Comparison of ENCODE assay signal across 8 cellular contexts in the genomic region with DNA sequence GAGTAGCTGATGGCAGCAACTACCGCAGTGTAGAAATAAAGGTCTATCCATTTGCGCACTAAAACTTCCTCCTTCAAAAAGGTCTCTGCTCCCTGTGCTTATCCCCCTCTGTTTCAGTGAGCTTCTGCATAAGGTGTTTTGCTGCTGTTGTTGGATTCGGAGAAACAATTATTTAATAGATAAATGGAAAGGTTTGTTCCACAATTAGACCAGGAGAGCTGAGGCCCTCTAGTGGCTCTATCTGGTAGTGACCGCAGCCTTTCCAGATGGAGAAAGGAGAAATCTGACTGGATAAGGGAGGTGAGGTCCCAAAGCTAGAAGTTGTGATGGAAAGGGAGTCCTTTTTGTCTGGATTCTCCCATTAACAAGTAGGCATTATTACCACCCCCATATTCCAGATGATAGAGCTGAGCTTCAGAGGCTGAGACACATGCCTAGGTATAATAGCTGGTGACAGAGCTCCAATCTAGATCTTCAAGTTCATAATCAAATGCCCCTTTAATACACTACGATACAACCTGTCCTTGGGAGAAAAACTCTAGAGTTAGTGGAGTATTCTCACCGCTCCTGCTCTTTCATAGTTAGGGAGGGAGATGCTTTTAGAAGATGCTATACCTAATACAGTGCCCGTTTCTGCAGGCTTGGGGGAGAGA. TPM values are rescaled to one million over a fixed set of nuclear protein-coding genes. Genes with fewer than 3 reads are reported as not detected.
DNase-seq lines count a peak whose midpoint lies in the region; ATAC-seq and TF ChIP-seq lines count a peak whose summit lies in the region.

No MANE protein-coding gene starts in this region.

- intact Hi-C loops in activated CD4-positive, alpha-beta T cell treated with anti-CD3 and anti-CD28 coated beads for 36 hours (cut with DNase I, micrococcal nuclease) = loop anchor here (2.0 to 10.0 kb wide), 3 partner anchors 292 to 1478 kb away; no protein-coding TSS in a partner anchor

- no peaks in the 10 kb centered on the region for H4K20me1 ChIP-seq in Loucy (ENCODE audit: insufficient read depth, low read length, poor library complexity, severe bottlenecking)

- no peaks in the 10 kb centered on the region for H3K4me1 Mint-ChIP-seq in activated CD4-positive, alpha-beta T cell treated with anti-CD3 and anti-CD28 coated beads for 36 hours

- H3K4me3 ChIP-seq in AG04449 (ENCODE audit: low read depth, low read length) (no peak overlapping the region), Loucy (ENCODE audit: low read length, poor library complexity, severe bottlenecking) (no peak overlapping the region)

- no peaks in the 10 kb centered on the region for H3K4me1 ChIP-seq in Loucy (ENCODE audit: insufficient read depth, low read length, poor library complexity, severe bottlenecking)

- no peak overlapping the region for H3K4me2 ChIP-seq in Loucy (ENCODE audit: low read depth, low read length, poor library complexity, severe bottlenecking)

- no peaks in the 10 kb centered on the region for H3K36me3 Mint-ChIP-seq in activated CD4-positive, alpha-beta T cell treated with anti-CD3 and anti-CD28 coated beads for 36 hours (ENCODE audit: low read depth)

- CTCF ChIA-PET in AG04449 (lab: Yijun Ruan, JAX) = interaction anchor here (0.8 to 11.6 kb wide), 10 partner anchors 9 to 1484 kb away, joined by 3 to 303 read pairs (median 6); no protein-coding TSS in a partner anchor
- CTCF ChIA-PET in activated CD4-positive, alpha-beta T cell treated with anti-CD3 and anti-CD28 coated beads for 36 hours (lab: Charles Lee) = interaction anchor here (0.6 to 1.9 kb wide), 12 partner anchors 9 to 1551 kb away, joined by 3 to 7 read pairs (median 4); no protein-coding TSS in a partner anchor

- no peaks in the 10 kb centered on the region for H3K9me3 ChIP-seq in Loucy (ENCODE audit: insufficient read depth, low read depth, low read length)

- H3K4me3 Mint-ChIP-seq in activated CD4-positive, alpha-beta T cell treated with anti-CD3 and anti-CD28 coated beads for 36 hours = no peak overlapping the region

- H3K9me3 Mint-ChIP-seq in activated CD4-positive, alpha-beta T cell treated with anti-CD3 and anti-CD28 coated beads for 36 hours (ENCODE audit: low read depth) = no peaks in the 10 kb centered on the region

- no peaks in the 10 kb centered on the region for H3K9me2 ChIP-seq in Loucy (replicated peaks; ENCODE audit: low read depth, low read length)

- H3F3A ChIP-seq in Loucy (ENCODE audit: low read depth) = no peaks in the 10 kb centered on the region

- H2AFZ ChIP-seq in Loucy (ENCODE audit: low read length) = no peak overlapping the region

- no peak overlapping the region for H3K9ac ChIP-seq in Loucy (ENCODE audit: low read depth, low read length, poor library complexity, severe bottlenecking)

- H3K36me3 ChIP-seq in Loucy (ENCODE audit: insufficient read depth, low read length) = no peaks in the 10 kb centered on the region

- no peak for ATAC-seq in activated CD4-positive, alpha-beta T cell treated with anti-CD3 and anti-CD28 coated beads for 36 hours
- ATAC-seq in esophagus mucosa (peak; percentile 65), GM21447 (IDR thresholded peaks at IDR 0.05; ENCODE audit: unreplicated experiment) (no peak), HG03469 (IDR thresholded peaks at IDR 0.05; ENCODE audit: unreplicated experiment) (no peak)

- DNase-seq in AG04449 (ENCODE audit: low read depth, low spot score) = no peak
- DNase-seq in GM04504 (ENCODE audit: low read depth) = peak; percentile 27
- peak; percentile 58 for DNase-seq in activated CD4-positive, alpha-beta T cell treated with anti-CD3 and anti-CD28 coated beads for 36 hours
- peak in 34 of 56 donors; percentile 1 to 66 (median 16) for DNase-seq in nucleus accumbens (lab: John Stamatoyannopoulos, UW)

- POLR2A ChIA-PET in AG04449 (lab: Yijun Ruan, JAX) = no interaction called here
- POLR2A ChIA-PET in activated CD4-positive, alpha-beta T cell treated with anti-CD3 and anti-CD28 coated beads for 36 hours (lab: Charles Lee) = no interaction called here

- H3K27me3 Mint-ChIP-seq in activated CD4-positive, alpha-beta T cell treated with anti-CD3 and anti-CD28 coated beads for 36 hours = peaks cover 14% of the 10 kb centered on the region

- no peaks in the 10 kb centered on the region for H3K27me3 ChIP-seq in Loucy (ENCODE audit: insufficient read depth, low read length, poor library complexity, severe bottlenecking)

- TF ChIP-seq CTCF in AG04449 (IDR thresholded peaks at IDR 0.05; ENCODE audit: insufficient read depth, low read length, missing control alignments) (peak; percentile 67), Loucy (conservative IDR thresholded peaks at IDR 0.05; ENCODE audit: low read length) (peak; percentile 77)

- H3K27ac Mint-ChIP-seq in activated CD4-positive, alpha-beta T cell treated with anti-CD3 and anti-CD28 coated beads for 36 hours = no peak overlapping the region

- no peaks in the 10 kb centered on the region for H3K79me2 ChIP-seq in Loucy (ENCODE audit: insufficient read depth, low read length)

RNA-seq across cellular contexts. Expression of gene GABRQ, which starts 5.1 kb away (rescaled TPM):
- under 1 TPM in 1 of 2 experiments, not detected in 1; 0.02 TPM for total RNA-seq in activated CD4-positive, alpha-beta T cell treated with anti-CD3 and anti-CD28 coated beads for 36 hours
- total RNA-seq in esophagus mucosa = 0.72 TPM
